ENCODE assay signal across 8 cellular contexts in genomic region chr4:80036949-80037348, GRCh38. TPM values are rescaled to one million over a fixed set of nuclear protein-coding genes. Genes with fewer than 3 reads are reported as not detected.
DNase-seq lines count a peak whose midpoint lies in the region; ATAC-seq and TF ChIP-seq lines count a peak whose summit lies in the region.

No MANE protein-coding gene starts in this region.

- H3K4me1 Mint-ChIP-seq in IgD-negative memory B cell, result peaks cover 24 to 44% (median 25%) of the 10 kb centered on the region in 3 donors
- H3K4me1 Mint-ChIP-seq in central memory CD8-positive, alpha-beta T cell, result peaks cover 14% of the 10 kb centered on the region

- H3K9me3 ChIP-seq in muscle layer of duodenum (ENCODE audit: control insufficient read depth in 1 of 2, low read length in 2 of 2), result no peaks in the 10 kb centered on the region

- H3K36me3 Mint-ChIP-seq in IgD-negative memory B cell, result peaks cover 11% of the 10 kb centered on the region
- peaks cover 4% of the 10 kb centered on the region for H3K36me3 Mint-ChIP-seq in central memory CD8-positive, alpha-beta T cell (ENCODE audit: insufficient read depth)

- H3K4me3 Mint-ChIP-seq in IgD-negative memory B cell, result peak overlapping the region in 1 of 4 donors; percentile 8
- H3K4me3 Mint-ChIP-seq in central memory CD8-positive, alpha-beta T cell, result peak overlapping the region; percentile 33

- peak overlapping the region; percentile 48 for H3K27ac ChIP-seq in muscle layer of duodenum (ENCODE audit: low read length)

- peak overlapping the region in 2 of 3 donors; percentile 4 to 55 for H3K27ac Mint-ChIP-seq in IgD-negative memory B cell
- peak overlapping the region; percentile 47 for H3K27ac Mint-ChIP-seq in central memory CD8-positive, alpha-beta T cell (ENCODE audit: low read depth)

- H3K27me3 ChIP-seq in muscle layer of duodenum (ENCODE audit: low read depth, low read length), result no peaks in the 10 kb centered on the region

- H3K36me3 ChIP-seq in muscle layer of duodenum (ENCODE audit: control insufficient read depth in 1 of 2, insufficient read depth in 2 of 2, low read length in 2 of 2), result no peaks in the 10 kb centered on the region

- POLR2A ChIA-PET in AG04449 (lab: Yijun Ruan, JAX), result no interaction called here

- H3K4me3 ChIP-seq in AG04449 (ENCODE audit: low read depth, low read length) (peak overlapping the region; percentile 26), muscle layer of duodenum (ENCODE audit: low read depth in 1 of 2, low read length in 2 of 2) (no peak overlapping the region)

- no peaks in the 10 kb centered on the region for H3K9me3 Mint-ChIP-seq in IgD-negative memory B cell
- no peaks in the 10 kb centered on the region for H3K9me3 Mint-ChIP-seq in central memory CD8-positive, alpha-beta T cell

- no peaks in the 10 kb centered on the region for H3K27me3 Mint-ChIP-seq in IgD-negative memory B cell
- H3K27me3 Mint-ChIP-seq in central memory CD8-positive, alpha-beta T cell, result no peaks in the 10 kb centered on the region

- ATAC-seq in central memory CD8-positive, alpha-beta T cell (replicated peaks; ENCODE audit: extremely low read depth, poor library complexity, severe bottlenecking), result no peak
- ATAC-seq in HG02798 (IDR thresholded peaks at IDR 0.05; ENCODE audit: poor library complexity, unreplicated experiment), result no peak
- ATAC-seq in GM19463 (IDR thresholded peaks at IDR 0.05; ENCODE audit: unreplicated experiment), result no peak

- CTCF ChIA-PET in AG04449 (lab: Yijun Ruan, JAX), result interaction anchor here (0.7 to 2.0 kb wide), 3 partner anchors 148 to 154 kb away, joined by 3 to 7 read pairs (median 3); no protein-coding TSS in a partner anchor

- H3K4me1 ChIP-seq in muscle layer of duodenum (ENCODE audit: control insufficient read depth in 1 of 2, insufficient read depth in 2 of 2, low read length in 2 of 2), result peaks cover 6 to 39% of the 10 kb centered on the region in 2 donors

- TF ChIP-seq CTCF in AG04449 (IDR thresholded peaks at IDR 0.05; ENCODE audit: insufficient read depth, low read length, missing control alignments), result no peak

- peak; percentile 36 for DNase-seq in AG04449 (ENCODE audit: low read depth, low spot score)
- DNase-seq in central memory CD8-positive, alpha-beta T cell (ENCODE audit: low spot score in 2 of 2), result no peak
- no peak for DNase-seq in NCI-H2227 treated with DMSO at 0.1 percent for 48 hours (lab: John Stamatoyannopoulos, UW)
- DNase-seq in iPS-NIHi7 (ENCODE audit: extremely low spot score), result no peak

RNA-seq across cellular contexts. Expression of gene ANTXR2, which starts 36.1 kb away (rescaled TPM):
- polyA plus RNA-seq in IgD-negative memory B cell, result 67.8 TPM
